ENCODE assay signal across 15 cellular contexts in the genomic region with DNA sequence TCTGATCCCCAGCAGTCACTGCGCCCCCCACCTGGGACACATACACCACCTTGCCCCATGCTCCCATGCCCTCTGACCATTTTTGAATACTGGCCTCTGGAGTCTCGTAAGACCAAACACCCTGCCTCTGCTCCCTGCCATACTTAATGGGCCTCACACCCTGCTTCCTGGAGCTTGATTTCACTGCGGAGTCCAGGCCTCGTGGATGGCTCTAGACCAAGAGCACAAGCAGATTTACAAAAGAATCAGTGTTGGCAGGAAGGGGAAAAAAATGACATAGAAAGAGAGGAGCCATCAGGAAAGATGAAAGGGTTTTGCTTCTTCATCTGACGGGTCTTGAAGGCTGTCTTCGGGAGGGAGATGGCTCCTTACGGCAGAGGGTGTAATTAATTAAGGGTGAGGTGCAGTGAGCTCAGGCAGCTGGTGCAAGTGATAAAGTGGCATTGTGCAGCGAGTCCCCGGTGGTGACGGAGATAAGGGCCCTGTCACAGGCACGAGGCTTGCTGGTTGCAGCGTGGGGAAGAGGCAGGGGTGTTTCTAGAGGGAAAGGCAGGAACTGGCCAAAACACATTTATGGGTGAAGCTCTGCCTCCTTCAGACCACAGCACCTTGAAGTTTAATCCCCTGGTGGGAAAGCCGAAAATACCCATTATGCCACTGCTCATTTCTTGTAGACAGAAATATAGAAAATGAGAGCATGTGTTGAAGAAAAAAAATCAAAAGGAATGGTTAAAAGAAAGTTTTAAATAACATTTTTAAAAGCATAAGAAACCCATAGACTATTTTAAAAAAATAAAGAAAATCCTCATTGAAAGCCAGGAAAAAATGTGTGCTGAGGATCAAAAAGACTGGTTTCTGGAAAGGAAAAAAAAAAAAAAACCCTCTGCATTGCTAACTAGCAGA.
A peak's percentile ranks its signal among the peaks of the same experiment; 100 is the strongest.
DNase-seq lines count a peak whose midpoint lies in the region; FAIRE-seq and TF ChIP-seq lines count a peak whose summit lies in the region.
"Had no signal": no experiment of that assay in that cellular context is flagged by ENCODE, and none has a peak within 500 bp of the region (broad histone marks: within the 10 kb centered on the region; RNA-seq: fewer than 3 reads in every experiment).

No MANE protein-coding gene starts in this region.

- peaks cover 10% of the 10 kb centered on the region for H3F3A ChIP-seq in neural progenitor cell (ENCODE audit: low read depth)

- peaks cover 62% of the 10 kb centered on the region for H3K4me1 Mint-ChIP-seq in neural progenitor cell

- H3K27me3 ChIP-seq in neural progenitor cell (no peaks in the 10 kb centered on the region), mammary epithelial cell (ENCODE audit: insufficient read depth, low read length) (no peaks in the 10 kb centered on the region)
- H3K27me3 ChIP-seq: dorsolateral prefrontal cortex, thyroid gland had no signal

- H3K4me1 ChIP-seq in neural progenitor cell = peaks cover 15% of the 10 kb centered on the region
- H3K4me1 ChIP-seq in mammary epithelial cell (ENCODE audit: insufficient read depth, low read length) = no peaks in the 10 kb centered on the region

- H3K4me3 ChIP-seq in neural progenitor cell = no peak overlapping the region
- H3K4me3 ChIP-seq in mammary epithelial cell (replicated peaks in 1 of 3; ENCODE audit: insufficient read depth in 1 of 3, low read depth in 2 of 3, low read length in 3 of 3) = no peak overlapping the region
- H3K4me3 ChIP-seq: dorsolateral prefrontal cortex, psoas muscle, thyroid gland had no signal

- no TSS peak for BruUV-seq in mammary epithelial cell (replicated peaks; lab: Mats Ljungman, UMichigan)

- no peak overlapping the region for H2AFZ ChIP-seq in neural progenitor cell (replicated peaks)
- no peak overlapping the region for H2AFZ ChIP-seq in mammary epithelial cell (ENCODE audit: low read depth, low read length)

- H3K4me2 ChIP-seq in neural progenitor cell = no peak overlapping the region
- no peak overlapping the region for H3K4me2 ChIP-seq in mammary epithelial cell (ENCODE audit: insufficient read depth, low read depth, low read length)

- H4K20me1 ChIP-seq in neural progenitor cell (ENCODE audit: low read depth) (no peaks in the 10 kb centered on the region), mammary epithelial cell (ENCODE audit: insufficient read depth, low read length) (no peaks in the 10 kb centered on the region)

- H3K27ac Mint-ChIP-seq in neural progenitor cell = peak overlapping the region; percentile 13
- H3K27ac Mint-ChIP-seq: activated T-cell treated with anti-CD3 and anti-CD28 coated beads, Interleukin-2, amount 50 U/mL, for 24 hours had no signal

- H3K9me3 Mint-ChIP-seq in neural progenitor cell = peaks cover 4% of the 10 kb centered on the region
- H3K9me3 Mint-ChIP-seq: activated T-cell treated with anti-CD3 and anti-CD28 coated beads, Interleukin-2, amount 50 U/mL, for 24 hours had no signal

- H3K4me3 Mint-ChIP-seq in neural progenitor cell = no peak overlapping the region
- H3K4me3 Mint-ChIP-seq: activated T-cell treated with anti-CD3 and anti-CD28 coated beads, Interleukin-2, amount 50 U/mL, for 24 hours had no signal

- no peak for FAIRE-seq in RCC 7860 (lab: Jason Lieb, UNC)
- FAIRE-seq: HTR-8/SVneo had no signal

- intact Hi-C loops in mammary epithelial cell (cut with micrococcal nuclease) = loop anchor here (10.0 kb wide), 1 partner anchor 109 kb away; no protein-coding TSS in a partner anchor

- CTCF ChIA-PET in mammary epithelial cell (lab: Charles Lee; ENCODE audit: low non-redundant PET) = no interaction called here

- in situ Hi-C loops in mammary epithelial cell (cut with MboI; ENCODE audit: low sequenced_read_pairs in 2 of 2) = no loop called here

- 76% methylated on average over 11 of the region's 13 CpGs for WGBS in mammary epithelial cell (ENCODE audit: low coverage, missing lambda C conversion rate)

- H3K36me3 ChIP-seq in neural progenitor cell = no peaks in the 10 kb centered on the region
- H3K36me3 ChIP-seq in mammary epithelial cell (ENCODE audit: insufficient read depth, low read length) = no peaks in the 10 kb centered on the region
- H3K36me3 ChIP-seq: thyroid gland had no signal

- dilution Hi-C loops in mammary epithelial cell (cut with HindIII; ENCODE audit: low sequenced_read_pairs) = no loop called here

- H3K27ac ChIP-seq in VCaP (peak overlapping the region; percentile 71), neural progenitor cell (no peak overlapping the region), mammary epithelial cell (ENCODE audit: insufficient read depth, low read depth, low read length) (no peak overlapping the region)
- H3K27ac ChIP-seq: psoas muscle, thyroid gland had no signal

- H3K36me3 Mint-ChIP-seq in neural progenitor cell = no peaks in the 10 kb centered on the region

- H3K79me2 ChIP-seq in neural progenitor cell (ENCODE audit: low read depth) (no peaks in the 10 kb centered on the region), mammary epithelial cell (ENCODE audit: insufficient read depth, low read length) (no peaks in the 10 kb centered on the region)

- peaks cover 12% of the 10 kb centered on the region for H3K27me3 Mint-ChIP-seq in neural progenitor cell (ENCODE audit: insufficient read depth, low read depth)
- H3K27me3 Mint-ChIP-seq: activated T-cell treated with anti-CD3 and anti-CD28 coated beads, Interleukin-2, amount 50 U/mL, for 24 hours had no signal

- TF ChIP-seq CTCF in VCaP (conservative IDR thresholded peaks at IDR 0.05) (no peak), neural progenitor cell (IDR thresholded peaks at IDR 0.05) (no peak), mammary epithelial cell (conservative IDR thresholded peaks at IDR 0.05 in 1 of 2, IDR thresholded peaks at IDR 0.05 in 1 of 2; ENCODE audit: extremely low read depth in 1 of 2, insufficient read depth in 1 of 2, low read depth in 1 of 2, low read length in 2 of 2) (no peak)

- DNase-seq in NCI-H2227 (lab: John Stamatoyannopoulos, UW; ENCODE audit: unreplicated experiment) = peak; percentile 16
- DNase-seq in NCI-H2227 treated with DMSO at 0.1 percent for 48 hours (lab: John Stamatoyannopoulos, UW) = no peak
- DNase-seq in NCI-H2029 (lab: John Stamatoyannopoulos, UW) = peak; percentile 62
- DNase-seq in neural progenitor cell (ENCODE audit: low spot score) = peak; percentile 21
- no peak for DNase-seq in RCC 7860 (ENCODE audit: low spot score)
- DNase-seq in mammary epithelial cell = no peak
- DNase-seq in activated CD4-positive, alpha-beta T cell treated with anti-CD3 and anti-CD28 coated beads, Interleukin-2, amount 50 U/mL, for 1 hour = no peak
- DNase-seq: activated CD4-positive, alpha-beta T cell treated with anti-CD3 and anti-CD28 coated beads for 4 hours; activated T-cell treated with anti-CD3 and anti-CD28 coated beads, Interleukin-2, amount 50 U/mL, for 24 hours; dorsolateral prefrontal cortex; NCI-H1105; psoas muscle; thyroid gland had no signal

- H3K9me3 ChIP-seq in neural progenitor cell (ENCODE audit: low read depth) (no peaks in the 10 kb centered on the region), mammary epithelial cell (replicated peaks; ENCODE audit: insufficient read depth, low read length) (no peaks in the 10 kb centered on the region)
- H3K9me3 ChIP-seq: thyroid gland had no signal

- H3K9ac ChIP-seq in neural progenitor cell (no peak overlapping the region), mammary epithelial cell (ENCODE audit: insufficient read depth, low read length) (no peak overlapping the region)

Comparison
In these comparisons a context has a peak if more than half of its experiments do, and no peak if none do; other contexts are left out.
1. DNase-seq: peak in NCI-H2227 (single experiment), NCI-H2029 (single experiment) and neural progenitor cell (single experiment); none in NCI-H2227 treated with DMSO at 0.1 percent for 48 hours (single experiment), RCC 7860 (single experiment), mammary epithelial cell (single experiment) and activated CD4-positive, alpha-beta T cell treated with anti-CD3 and anti-CD28 coated beads, Interleukin-2, amount 50 U/mL, for 1 hour (single experiment).